In genomic region chr21:45295576-45296365, GRCh38 we compare ENCODE assay signal across 9 cellular contexts. TPM values are rescaled to one million over a fixed set of nuclear protein-coding genes. Genes with fewer than 3 reads are reported as not detected.
A peak's percentile ranks its signal among the peaks of the same experiment; 100 is the strongest.
DNase-seq lines count a peak whose midpoint lies in the region; ATAC-seq and TF ChIP-seq lines count a peak whose summit lies in the region.
"Had no signal": no experiment of that assay in that cellular context is flagged by ENCODE, and none has a peak within 500 bp of the region (broad histone marks: within the 10 kb centered on the region; RNA-seq: fewer than 3 reads in every experiment).

No MANE protein-coding gene starts in this region.

- peaks cover 10% of the 10 kb centered on the region for H3K4me1 Mint-ChIP-seq in activated naive CD8-positive, alpha-beta T cell treated with anti-CD3 and anti-CD28 coated beads for 36 hours

- H3K9me2 ChIP-seq in hepatocyte (replicated peaks; ENCODE audit: insufficient read depth): no peaks in the 10 kb centered on the region

- no peak overlapping the region for H3K27ac Mint-ChIP-seq in activated naive CD8-positive, alpha-beta T cell treated with anti-CD3 and anti-CD28 coated beads for 36 hours

- DNase-seq in GM04503 (ENCODE audit: low read depth) (peak; percentile 89), hepatocyte (ENCODE audit: low spot score) (peak; percentile 73)
- DNase-seq in stimulated activated CD4-positive, alpha-beta T cell treated with anti-CD3 and anti-CD28 coated beads, Interleukin-4, amount 100 ng/mL, for 1 hour: no peak
- no peak for DNase-seq in activated naive CD8-positive, alpha-beta T cell treated with anti-CD3 and anti-CD28 coated beads for 36 hours

- H3K9ac ChIP-seq in skeletal muscle tissue (ENCODE audit: low read depth in 1 of 3, low read length in 3 of 3): peak overlapping the region in 1 of 3 donors; percentile 68
- H3K9ac ChIP-seq: KMS-11 had no signal

- no peak for ATAC-seq in GM18498 (IDR thresholded peaks at IDR 0.05; ENCODE audit: unreplicated experiment)
- no peak for ATAC-seq in GM21717 (IDR thresholded peaks at IDR 0.05; ENCODE audit: unreplicated experiment)

- peaks cover 5% of the 10 kb centered on the region for H3K27me3 Mint-ChIP-seq in activated naive CD8-positive, alpha-beta T cell treated with anti-CD3 and anti-CD28 coated beads for 36 hours

- H3K4me1 ChIP-seq in hepatocyte (ENCODE audit: insufficient read depth) (peaks cover 50% of the 10 kb centered on the region), skeletal muscle tissue (ENCODE audit: control insufficient read depth in 3 of 3, insufficient read depth in 3 of 3, low read length in 3 of 3) (peaks cover 30 to 48% (median 46%) of the 10 kb centered on the region in 3 donors)

- no peaks in the 10 kb centered on the region for H3K9me3 Mint-ChIP-seq in activated naive CD8-positive, alpha-beta T cell treated with anti-CD3 and anti-CD28 coated beads for 36 hours

- H3K36me3 ChIP-seq in hepatocyte (replicated peaks; ENCODE audit: insufficient read depth, low read depth) (no peaks in the 10 kb centered on the region), skeletal muscle tissue (ENCODE audit: control insufficient read depth in 3 of 3, insufficient read depth in 3 of 3, low read length in 3 of 3) (no peaks in the 10 kb centered on the region)

- H3K36me3 Mint-ChIP-seq in activated naive CD8-positive, alpha-beta T cell treated with anti-CD3 and anti-CD28 coated beads for 36 hours: no peaks in the 10 kb centered on the region

- H3K9me3 ChIP-seq in hepatocyte (ENCODE audit: low read depth) (no peaks in the 10 kb centered on the region), skeletal muscle tissue (ENCODE audit: control insufficient read depth in 3 of 3, low read length in 3 of 3) (no peaks in the 10 kb centered on the region)

- H3K27ac ChIP-seq in adipose tissue (ENCODE audit: low read depth, low read length): peak overlapping the region; percentile 86
- peak overlapping the region; percentile 95 for H3K27ac ChIP-seq in hepatocyte
- peak overlapping the region; percentile 86 for H3K27ac ChIP-seq in skeletal muscle tissue (ENCODE audit: low read depth, low read length)
- H3K27ac ChIP-seq: KMS-11 had no signal

- H4K20me1 ChIP-seq in hepatocyte (ENCODE audit: insufficient read depth, poor library complexity, severe bottlenecking): no peaks in the 10 kb centered on the region

- H3K4me3 ChIP-seq in hepatocyte (no peak overlapping the region), skeletal muscle tissue (ENCODE audit: low read length in 3 of 3) (no peak overlapping the region)

- peaks cover 25% of the 10 kb centered on the region for H3K79me2 ChIP-seq in hepatocyte

- 77 to 85% (median 82%) methylated on average over 27 of the region's 27 CpGs for WGBS in adipose tissue, 3 donors
- 45% methylated on average over 27 of the region's 27 CpGs for whole genome bisulfite sequencing in hepatocyte (ENCODE audit: low lambda C conversion rate, missing lambda C conversion rate)

- no peak for TF ChIP-seq CTCF in hepatocyte (IDR thresholded peaks at IDR 0.05; ENCODE audit: poor library complexity)

- H3K4me3 Mint-ChIP-seq in activated naive CD8-positive, alpha-beta T cell treated with anti-CD3 and anti-CD28 coated beads for 36 hours: no peak overlapping the region

- H3K4me2 ChIP-seq in hepatocyte: peak overlapping the region; percentile 66
- H3K4me2 ChIP-seq: KMS-11 had no signal

- H2AFZ ChIP-seq in hepatocyte: no peak overlapping the region

- H3K27me3 ChIP-seq in hepatocyte (no peaks in the 10 kb centered on the region), skeletal muscle tissue (ENCODE audit: control insufficient read depth in 3 of 3, insufficient read depth in 3 of 3, low read length in 3 of 3) (peaks cover 8 to 30% (median 19%) of the 10 kb centered on the region in 3 donors)

RNA-seq across cellular contexts. Expression of gene POFUT2, which starts 8.1 kb away (rescaled TPM):
- polyA plus RNA-seq in adipose tissue (10 to 100 TPM; 13.7 to 23.3 (median 15.9) TPM), hepatocyte (54.4 and 57.7 TPM in 2 replicates)
- total RNA-seq in hepatocyte (25.5 and 30.7 TPM in 2 replicates), skeletal muscle tissue (18.3 TPM)
- 10 to 100 TPM; 11.6 to 13.3 TPM for total RNA-seq in activated naive CD8-positive, alpha-beta T cell treated with anti-CD3 and anti-CD28 coated beads for 36 hours

Comparison
In these comparisons a context has a peak if more than half of its experiments do, and no peak if none do; other contexts are left out.
1. DNase-seq: peak in GM04503 (single experiment) and hepatocyte (single experiment); none in stimulated activated CD4-positive, alpha-beta T cell treated with anti-CD3 and anti-CD28 coated beads, Interleukin-4, amount 100 ng/mL, for 1 hour (single experiment) and activated naive CD8-positive, alpha-beta T cell treated with anti-CD3 and anti-CD28 coated beads for 36 hours (single experiment).
2. Peak in every context shown above with its lines, with median percentiles within 50 percentile points of each other: H3K27ac ChIP-seq.